ENCODE assay signal across 8 cellular contexts in the genomic region with DNA sequence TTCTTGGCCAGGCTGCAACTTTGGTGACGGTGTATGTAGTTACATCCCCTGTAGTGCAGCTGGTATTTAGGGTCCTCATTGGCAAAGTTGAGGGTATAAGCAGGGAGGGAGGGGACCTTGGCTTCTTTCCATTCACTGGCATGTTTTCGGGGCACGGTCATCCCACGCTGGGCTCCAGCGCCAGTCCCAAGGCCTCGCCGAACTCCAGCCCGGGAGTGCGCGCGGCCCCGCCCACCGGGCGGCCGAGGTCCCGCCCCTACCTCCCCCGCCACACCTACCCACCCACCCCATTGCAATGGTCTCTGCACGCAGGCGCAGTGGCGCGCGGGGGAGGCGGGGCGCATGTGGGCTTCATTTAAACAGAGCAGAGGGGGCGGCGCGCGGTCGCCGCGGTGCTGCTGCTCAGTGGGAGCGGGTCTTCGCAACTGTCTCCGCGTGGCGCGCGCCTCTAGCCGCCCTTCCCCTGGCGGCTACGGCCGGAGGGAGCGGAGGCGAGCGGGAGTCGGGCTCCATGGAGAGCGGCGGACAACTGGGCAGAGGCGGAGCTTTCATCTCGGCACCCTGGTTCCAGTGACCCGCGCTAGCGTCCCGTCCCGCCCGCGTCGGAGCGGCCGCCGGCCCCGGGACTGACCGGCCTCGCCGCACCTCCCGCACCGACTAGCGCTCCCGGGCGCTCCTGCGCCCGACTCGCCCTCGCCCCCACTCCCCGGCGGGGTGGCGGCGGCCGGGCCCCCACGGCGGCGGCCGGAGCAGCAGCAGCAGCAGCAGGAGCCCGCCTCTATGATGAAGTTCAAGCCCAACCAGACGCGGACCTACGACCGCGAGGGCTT. TPM values are rescaled to one million over a fixed set of nuclear protein-coding genes. Genes with fewer than 3 reads are reported as not detected.
DNase-seq lines count a peak whose midpoint lies in the region; ATAC-seq lines count a peak whose summit lies in the region.

A gene (plus strand): TSS at position 383 of the 830 bp plus-strand sequence. CDS start 398 bp downstream, at position 781.

- DNase-seq in AML-193 (lab: John Stamatoyannopoulos, UW) = peak; percentile 74 to 75
- peak; percentile 91 for DNase-seq in GM19238 (ENCODE audit: insufficient read length, low spot score)
- peak; percentile 86 for DNase-seq in NCI-H510A treated with DMSO at 0.1 percent for 48 hours (lab: John Stamatoyannopoulos, UW)
- DNase-seq in activated CD4-positive, alpha-beta T cell treated with anti-CD3 and anti-CD28 coated beads for 1 hour = peak; percentile 96
- DNase-seq in cerebellum (ENCODE audit: low spot score) = peak; percentile 96
- DNase-seq in kidney glomerular epithelial cell (lab: John Stamatoyannopoulos, UW) = peak; percentile 87
- peak; percentile 91 to 92 for DNase-seq in stimulated activated CD4-positive, alpha-beta T cell treated with anti-CD3 and anti-CD28 coated beads, Interleukin-15, amount 100 ng/mL, for 48 hours (ENCODE audit: low read depth in 2 of 2)

- peak; percentile 70 for ATAC-seq in HG03439 (IDR thresholded peaks at IDR 0.05; ENCODE audit: unreplicated experiment)

RNA-seq across cellular contexts. Expression of the gene that starts here (rescaled TPM):
- 74.8 TPM for total RNA-seq in cerebellum

Comparison
In these comparisons a context has a peak if more than half of its experiments do, and no peak if none do; other contexts are left out.
1. Peak in every context shown above with its lines: DNase-seq and ATAC-seq.